8 cellular contexts compared by ENCODE assay signal in genomic region chr3:38453075-38453913, GRCh38. TPM values are rescaled to one million over a fixed set of nuclear protein-coding genes. Genes with fewer than 3 reads are reported as not detected.
DNase-seq lines count a peak whose midpoint lies in the region; ATAC-seq, FAIRE-seq and TF ChIP-seq lines count a peak whose summit lies in the region.

Gene ACVR2B (plus strand): TSS chr3:38453890. CDS start chr3:38454323, 433 bp downstream.

- intact Hi-C loops in kidney (cut with DNase I), result no loop called here

- peak within 1 kb of the TSS; percentile 75 to 85 for H3K27ac ChIP-seq in kidney (ENCODE audit: low read depth in 2 of 2, low read length in 2 of 2)

- peaks cover 23 to 29% of the 10 kb centered on the region in 2 donors for H3K4me1 ChIP-seq in kidney (ENCODE audit: control insufficient read depth in 1 of 2, insufficient read depth in 1 of 2, low read depth in 1 of 2, low read length in 2 of 2)

- H3K4me3 ChIP-seq in kidney (ENCODE audit: low read length in 2 of 2), result peak within 1 kb of the TSS; percentile 73 to 91

- FAIRE-seq in kidney (lab: Jason Lieb, UNC), result no peak

- peak within 1 kb of the TSS; percentile 64 to 68 for H3K9ac ChIP-seq in kidney (ENCODE audit: low read length in 2 of 2)

- no peaks in the 10 kb centered on the region for H3K9me3 ChIP-seq in kidney (ENCODE audit: control insufficient read depth in 1 of 2, low read length in 2 of 2)

- no peaks in the 10 kb centered on the region for H3K36me3 ChIP-seq in kidney (ENCODE audit: control insufficient read depth in 1 of 2, insufficient read depth in 2 of 2, low read length in 2 of 2)

- in situ Hi-C loops in GM13977 (cut with MboI; ENCODE audit: low pct_unique_long_range_greater_than_20kb, low sequenced_read_pairs, unreplicated experiment), result no loop called here

- ATAC-seq in HG03095 (IDR thresholded peaks at IDR 0.05; ENCODE audit: unreplicated experiment) (peak; percentile 50), GM19452 (IDR thresholded peaks at IDR 0.05; ENCODE audit: unreplicated experiment) (no peak)

- TF ChIP-seq CTCF in GM13977 (IDR thresholded peaks at IDR 0.05; ENCODE audit: extremely low read depth, insufficient read depth, missing control alignments), result no peak
- TF ChIP-seq CTCF in kidney (IDR thresholded peaks at IDR 0.05; ENCODE audit: borderline replicate concordance, extremely low read depth, insufficient read depth), result no peak

- DNase-seq in GM13977 (ENCODE audit: low spot score) (peak; percentile 94), NCI-H226 (peak; percentile 69), cerebellum (ENCODE audit: low spot score) (peak; percentile 93), kidney (peak; percentile 97)
- peak; percentile 37 for DNase-seq in activated CD4-positive, alpha-beta T cell treated with anti-CD3 and anti-CD28 coated beads for 1 hour
- peak; percentile 38 to 66 (median 66) for DNase-seq in stimulated activated CD4-positive, alpha-beta T cell treated with anti-CD3 and anti-CD28 coated beads, Interleukin-12 subunit alpha, Interleukin-12 subunit beta, amount 100 ng/mL, for 48 hours (ENCODE audit: low read depth in 2 of 3, low spot score in 1 of 3)

RNA-seq across cellular contexts. Expression of gene ACVR2B, which starts in this region (rescaled TPM):
- total RNA-seq in cerebellum, result 47.0 TPM
- 11.2 TPM for total RNA-seq in kidney
- 1.2 TPM for polyA plus RNA-seq in kidney (ENCODE audit: insufficient read depth, low read depth, low replicate concordance)

Comparison
In these comparisons a context has a peak if more than half of its experiments do, and no peak if none do; other contexts are left out.
1. DNase-seq: peak in every context shown above with its lines; median percentile 97 in kidney; 94 in GM13977; 93 in cerebellum; 69 in NCI-H226; 66 in stimulated activated CD4-positive, alpha-beta T cell treated with anti-CD3 and anti-CD28 coated beads, Interleukin-12 subunit alpha, Interleukin-12 subunit beta, amount 100 ng/mL, for 48 hours; 37 in activated CD4-positive, alpha-beta T cell treated with anti-CD3 and anti-CD28 coated beads for 1 hour.